13 cellular contexts compared by ENCODE assay signal in genomic region chr9:120612218-120612617, GRCh38. TPM values are rescaled to one million over a fixed set of nuclear protein-coding genes. Genes with fewer than 3 reads are reported as not detected.
A peak's percentile ranks its signal among the peaks of the same experiment; 100 is the strongest.
DNase-seq lines count a peak whose midpoint lies in the region; ATAC-seq and TF ChIP-seq lines count a peak whose summit lies in the region.
"Had no signal": no experiment of that assay in that cellular context is flagged by ENCODE, and none has a peak within 500 bp of the region (broad histone marks: within the 10 kb centered on the region; RNA-seq: fewer than 3 reads in every experiment).

No MANE protein-coding gene starts in this region.

- ATAC-seq in Right ventricle myocardium inferior: no peak

- no peaks in the 10 kb centered on the region for H3K27me3 Mint-ChIP-seq in type B pancreatic cell
- H3K27me3 Mint-ChIP-seq: CD4-positive, CD25-positive, alpha-beta regulatory T cell had no signal

- H3K27ac Mint-ChIP-seq in type B pancreatic cell: no peak overlapping the region
- H3K27ac Mint-ChIP-seq: CD4-positive, CD25-positive, alpha-beta regulatory T cell had no signal

- no peaks in the 10 kb centered on the region for H3F3A ChIP-seq in OCI-LY1 (ENCODE audit: insufficient read depth, low read length)

- no peaks in the 10 kb centered on the region for H3K9me3 Mint-ChIP-seq in type B pancreatic cell
- H3K9me3 Mint-ChIP-seq: CD4-positive, CD25-positive, alpha-beta regulatory T cell had no signal

- no peaks in the 10 kb centered on the region for H3K4me1 ChIP-seq in cardiac muscle cell (ENCODE audit: low read depth)
- H3K4me1 ChIP-seq in OCI-LY1 (ENCODE audit: insufficient read depth, low read length, severe bottlenecking): no peaks in the 10 kb centered on the region

- no peaks in the 10 kb centered on the region for H3K4me1 Mint-ChIP-seq in type B pancreatic cell (ENCODE audit: unreplicated experiment)
- H3K4me1 Mint-ChIP-seq: CD4-positive, CD25-positive, alpha-beta regulatory T cell had no signal

- H3K36me3 ChIP-seq in cardiac muscle cell: no peaks in the 10 kb centered on the region
- peaks cover 12% of the 10 kb centered on the region; the same call in 1 of the 2 replicates for H3K36me3 ChIP-seq in OCI-LY1 (ENCODE audit: insufficient read depth, low read length)

- H3K4me3 Mint-ChIP-seq in type B pancreatic cell: no peak overlapping the region
- H3K4me3 Mint-ChIP-seq: CD4-positive, CD25-positive, alpha-beta regulatory T cell had no signal

- H3K36me3 Mint-ChIP-seq in type B pancreatic cell: peaks cover 7% of the 10 kb centered on the region

- DNase-seq in cardiac muscle cell (ENCODE audit: low read depth in 1 of 2, low spot score in 1 of 2) (peak; percentile 14 to 28), Right ventricle myocardium inferior (ENCODE audit: missing footprints) (no peak), epithelial cell of prostate (ENCODE audit: low read depth, low spot score) (no peak), type B pancreatic cell (ENCODE audit: extremely low spot score, unreplicated experiment) (no peak), middle frontal gyrus (ENCODE audit: extremely low spot score, low spot score) (no peak), SHP77 treated with DMSO at 0.1 percent for 48 hours (lab: John Stamatoyannopoulos, UW) (no peak)
- DNase-seq in effector CD8-positive, alpha-beta T cell (lab: John Stamatoyannopoulos, UW): no peak
- DNase-seq: anterior cingulate cortex; CD4-positive, CD25-positive, alpha-beta regulatory T cell; NCI-H187; stimulated activated CD8-positive, alpha-beta memory T cell treated with anti-CD3 and anti-CD28 coated beads, Interleukin-4, amount 100 ng/mL, for 48 hours had no signal

- no peak overlapping the region for H3K9ac ChIP-seq in OCI-LY1 (ENCODE audit: low read length)

- no peaks in the 10 kb centered on the region for H3K9me3 ChIP-seq in cardiac muscle cell (ENCODE audit: low read depth)
- no peaks in the 10 kb centered on the region for H3K9me3 ChIP-seq in OCI-LY1 (ENCODE audit: low read length)

- intact Hi-C loops in Right ventricle myocardium inferior (cut with DNase I): loop anchor here (10.0 kb wide), 1 partner anchor 123 kb away; no protein-coding TSS in a partner anchor

- H3K9me2 ChIP-seq in OCI-LY1 (ENCODE audit: low read depth, low read length): no peaks in the 10 kb centered on the region

- TF ChIP-seq CTCF in cardiac muscle cell (IDR thresholded peaks at IDR 0.05; ENCODE audit: low read depth, low read length): no peak
- peak; percentile 22; the same call in 1 of the 2 replicates for TF ChIP-seq CTCF in OCI-LY1 (IDR thresholded peaks at IDR 0.05; ENCODE audit: low read length)
- TF ChIP-seq CTCF in type B pancreatic cell (conservative IDR thresholded peaks at IDR 0.05): peak; percentile 47

- H2AFZ ChIP-seq in OCI-LY1 (ENCODE audit: low read length): no peak overlapping the region

- H3K27me3 ChIP-seq in cardiac muscle cell (no peaks in the 10 kb centered on the region), OCI-LY1 (ENCODE audit: insufficient read depth, low read length) (no peaks in the 10 kb centered on the region)

- no peak overlapping the region for H3K4me3 ChIP-seq in cardiac muscle cell
- no peak overlapping the region for H3K4me3 ChIP-seq in OCI-LY1 (ENCODE audit: low read depth, low read length, poor library complexity, severe bottlenecking)
- H3K4me3 ChIP-seq: lung had no signal

- H3K27ac ChIP-seq in cardiac muscle cell (no peak overlapping the region), OCI-LY1 (ENCODE audit: low read depth, low read length, poor library complexity, severe bottlenecking) (no peak overlapping the region), epithelial cell of prostate (peak overlapping the region; percentile 93)

- no peaks in the 10 kb centered on the region for H4K20me1 ChIP-seq in OCI-LY1 (ENCODE audit: insufficient read depth, low read length)

- no peaks in the 10 kb centered on the region for H3K79me2 ChIP-seq in OCI-LY1 (ENCODE audit: insufficient read depth, low read length)

- H3K4me2 ChIP-seq in OCI-LY1 (ENCODE audit: low read length): no peak overlapping the region

RNA-seq across cellular contexts. Expression of gene CDK5RAP2, which starts 32.3 kb away (rescaled TPM):
- total RNA-seq in cardiac muscle cell: 35.6 and 60.4 TPM in 2 replicates
- polyA plus RNA-seq in cardiac muscle cell: 33.5 and 52.7 TPM in 2 replicates
- total RNA-seq in Right ventricle myocardium inferior: 75.4 TPM
- total RNA-seq in type B pancreatic cell (ENCODE audit: low replicate concordance): 44.8 and 69.2 TPM in 2 replicates

Comparison
In these comparisons a context has a peak if more than half of its experiments do, and no peak if none do; other contexts are left out.
1. DNase-seq: peak in cardiac muscle cell (2 of 2); none in Right ventricle myocardium inferior (single experiment), epithelial cell of prostate (single experiment), type B pancreatic cell (single experiment), effector CD8-positive, alpha-beta T cell (single experiment), middle frontal gyrus (single experiment) and SHP77 treated with DMSO at 0.1 percent for 48 hours (single experiment).